20 cellular contexts compared by ENCODE assay signal in genomic region chr10:12091420-12091819, GRCh38.
"Had no signal": no experiment of that assay in that cellular context is flagged by ENCODE, and none has a peak within 500 bp of the region (broad histone marks: within the 10 kb centered on the region; RNA-seq: fewer than 3 reads in every experiment).

No MANE protein-coding gene starts in this region.

- H3K27me3 ChIP-seq: Peyer's patch, SJCRH30 had no signal

- ATAC-seq: Right ventricle myocardium inferior, SK-N-SH treated with all-trans-retinoic acid at 6 μM for 48 hours had no signal

- DNase-seq: KBM-7, NCI-H1048, NCI-H1105, NCI-H1417, NCI-H1436 treated with DMSO at 0.1 percent for 48 hours, NCI-H1694, NCI-H187 treated with DMSO at 0.1 percent for 48 hours, NCI-H2029 treated with DMSO at 0.1 percent for 48 hours, NCI-H2171 treated with DMSO at 0.1 percent for 48 hours, NCI-H345, NCI-H446 treated with DMSO at 0.1 percent for 48 hours, NCI-H510A treated with DMSO at 0.1 percent for 48 hours, NCI-H526, OCI-M1, PC-9, Peyer's patch, SHP77 treated with DMSO at 0.1 percent for 48 hours, SJCRH30 had no signal

- H3K4me3 ChIP-seq: PC-9, Peyer's patch, SJCRH30 had no signal

- H3K9me3 ChIP-seq: Peyer's patch, SJCRH30 had no signal

- H3K27ac ChIP-seq: PC-9, Peyer's patch, SJCRH30 had no signal

- H3K4me1 ChIP-seq: Peyer's patch, SJCRH30 had no signal
